Comparison of ENCODE assay signal across 1 cellular context in the genomic region with DNA sequence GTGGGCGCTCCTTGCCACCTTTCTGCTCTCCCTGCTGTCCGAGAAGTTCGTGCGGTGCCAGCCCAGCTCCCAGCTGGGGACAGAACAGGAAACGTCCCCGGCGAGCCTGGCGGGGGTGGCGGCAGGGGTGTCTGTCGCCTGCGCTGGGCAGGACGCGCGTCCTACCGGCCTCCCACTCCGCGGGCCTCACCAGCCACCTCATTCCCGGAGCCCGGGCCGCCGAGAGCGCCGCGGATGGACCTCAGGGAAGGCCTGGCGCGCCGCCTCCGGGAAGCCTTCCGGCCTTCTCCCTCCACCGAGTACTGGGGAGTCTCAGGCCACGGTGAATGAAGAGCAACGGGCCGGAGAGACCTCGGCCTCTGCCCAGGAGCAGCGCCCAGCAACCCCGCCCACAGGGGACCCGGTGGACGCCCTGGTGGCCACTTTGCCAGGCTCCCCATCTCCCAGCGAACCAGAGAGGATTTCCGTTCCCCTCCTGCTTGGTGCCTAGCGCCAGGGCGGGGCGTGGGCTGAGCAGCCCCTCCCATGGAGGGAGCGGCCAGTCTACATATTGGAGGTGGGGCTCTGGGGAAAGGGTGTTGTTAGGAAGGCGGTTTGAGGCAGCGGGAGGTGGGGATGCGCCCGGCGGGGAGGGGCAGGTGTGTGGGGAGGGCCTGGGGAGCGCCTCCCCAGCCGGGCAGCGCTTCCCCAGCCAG.
TF ChIP-seq lines count a peak whose summit lies in the region.

No MANE protein-coding gene starts in this region.

TF ChIP-seq in liver, 16 proteins besides CTCF, POLR2A, EP300 and RAD21 (continued from another document):
- TF ChIP-seq, protein P1, sequence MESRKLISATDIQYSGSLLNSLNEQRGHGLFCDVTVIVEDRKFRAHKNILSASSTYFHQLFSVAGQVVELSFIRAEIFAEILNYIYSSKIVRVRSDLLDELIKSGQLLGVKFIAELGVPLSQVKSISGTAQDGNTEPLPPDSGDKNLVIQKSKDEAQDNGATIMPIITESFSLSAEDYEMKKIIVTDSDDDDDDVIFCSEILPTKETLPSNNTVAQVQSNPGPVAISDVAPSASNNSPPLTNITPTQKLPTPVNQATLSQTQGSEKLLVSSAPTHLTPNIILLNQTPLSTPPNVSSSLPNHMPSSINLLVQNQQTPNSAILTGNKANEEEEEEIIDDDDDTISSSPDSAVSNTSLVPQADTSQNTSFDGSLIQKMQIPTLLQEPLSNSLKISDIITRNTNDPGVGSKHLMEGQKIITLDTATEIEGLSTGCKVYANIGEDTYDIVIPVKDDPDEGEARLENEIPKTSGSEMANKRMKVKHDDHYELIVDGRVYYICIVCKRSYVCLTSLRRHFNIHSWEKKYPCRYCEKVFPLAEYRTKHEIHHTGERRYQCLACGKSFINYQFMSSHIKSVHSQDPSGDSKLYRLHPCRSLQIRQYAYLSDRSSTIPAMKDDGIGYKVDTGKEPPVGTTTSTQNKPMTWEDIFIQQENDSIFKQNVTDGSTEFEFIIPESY (IDR thresholded peaks at IDR 0.05) = no peak
- peak; percentile 75 for TF ChIP-seq SP1 (IDR thresholded peaks at IDR 0.05)
- TF ChIP-seq FOXA1 (IDR thresholded peaks at IDR 0.05) = peak; percentile 23
- peak in 1 of 2 donors; percentile 76 for TF ChIP-seq GABPA (IDR thresholded peaks at IDR 0.05 in 1 of 2, conservative IDR thresholded peaks at IDR 0.05 in 1 of 2)
- TF ChIP-seq YY1 (IDR thresholded peaks at IDR 0.05) = peak; percentile 82
- TF ChIP-seq JUND (IDR thresholded peaks at IDR 0.05) = no peak
TF ChIP-seq in liver: peak in this region for 8.
